ENCODE assay signal across 1 cellular context in the genomic region with DNA sequence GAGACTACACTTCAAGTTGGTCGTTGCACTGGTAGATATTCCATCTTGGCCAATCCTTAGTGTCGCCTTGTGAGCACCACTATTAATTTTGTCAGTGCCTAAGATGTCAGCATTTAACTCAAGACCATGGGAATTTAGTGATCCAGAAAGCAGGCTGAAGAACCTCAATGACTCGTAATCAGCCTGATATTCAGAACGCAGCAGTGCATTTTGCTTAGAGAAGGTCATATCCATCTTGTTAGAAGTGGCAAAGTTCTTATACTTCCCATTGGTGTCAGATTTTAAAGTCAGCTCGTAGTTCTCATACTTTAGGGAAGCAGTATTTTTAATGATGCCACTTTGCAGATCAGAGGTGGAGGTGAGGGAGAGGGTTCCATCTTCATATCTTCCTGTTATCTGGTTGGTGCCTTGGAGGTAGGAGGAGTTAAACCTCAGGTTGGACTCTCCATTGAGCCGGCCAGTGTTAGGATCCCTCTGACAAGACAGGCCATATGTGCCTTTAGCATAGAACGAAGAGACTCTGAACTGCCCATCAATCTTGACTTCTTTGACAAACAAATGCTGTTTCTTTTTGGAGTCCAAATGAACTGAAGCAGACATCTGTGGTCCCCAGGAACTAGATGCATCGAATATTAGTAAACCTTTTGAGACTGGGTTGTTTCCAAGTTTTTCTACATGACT.
TF ChIP-seq lines count a peak whose summit lies in the region.

No MANE protein-coding gene starts in this region.

TF ChIP-seq in HepG2, 621 proteins besides CTCF, POLR2A, EP300 and RAD21 (continued from another document):
- TF ChIP-seq, protein P1, sequence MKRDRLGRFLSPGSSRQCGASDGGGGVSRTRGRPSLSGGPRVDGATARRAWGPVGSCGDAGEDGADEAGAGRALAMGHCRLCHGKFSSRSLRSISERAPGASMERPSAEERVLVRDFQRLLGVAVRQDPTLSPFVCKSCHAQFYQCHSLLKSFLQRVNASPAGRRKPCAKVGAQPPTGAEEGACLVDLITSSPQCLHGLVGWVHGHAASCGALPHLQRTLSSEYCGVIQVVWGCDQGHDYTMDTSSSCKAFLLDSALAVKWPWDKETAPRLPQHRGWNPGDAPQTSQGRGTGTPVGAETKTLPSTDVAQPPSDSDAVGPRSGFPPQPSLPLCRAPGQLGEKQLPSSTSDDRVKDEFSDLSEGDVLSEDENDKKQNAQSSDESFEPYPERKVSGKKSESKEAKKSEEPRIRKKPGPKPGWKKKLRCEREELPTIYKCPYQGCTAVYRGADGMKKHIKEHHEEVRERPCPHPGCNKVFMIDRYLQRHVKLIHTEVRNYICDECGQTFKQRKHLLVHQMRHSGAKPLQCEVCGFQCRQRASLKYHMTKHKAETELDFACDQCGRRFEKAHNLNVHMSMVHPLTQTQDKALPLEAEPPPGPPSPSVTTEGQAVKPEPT (CRISPR knock-in tag; IDR thresholded peaks at IDR 0.05; ENCODE audit: low read depth) = no peak
- TF ChIP-seq TCF12 (IDR thresholded peaks at IDR 0.05) = no peak
- no peak for TF ChIP-seq TCF12 (CRISPR knock-in tag; IDR thresholded peaks at IDR 0.05)
- no peak for TF ChIP-seq SNRNP70 (IDR thresholded peaks at IDR 0.05; ENCODE audit: low read depth, low read length)
- TF ChIP-seq, protein P2, sequence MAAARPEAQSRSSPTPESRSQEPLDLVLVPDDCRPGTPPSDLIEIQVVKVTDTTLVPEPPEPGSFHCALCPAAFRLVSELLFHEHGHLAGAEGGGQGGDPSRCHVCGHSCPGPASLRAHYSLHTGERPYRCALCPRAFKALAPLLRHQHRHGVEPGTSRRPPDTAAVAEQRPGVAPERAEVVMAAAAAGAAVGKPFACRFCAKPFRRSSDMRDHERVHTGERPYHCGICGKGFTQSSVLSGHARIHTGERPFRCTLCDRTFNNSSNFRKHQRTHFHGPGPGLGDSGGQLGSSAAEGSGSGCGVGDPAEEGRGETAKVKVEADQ (CRISPR knock-in tag; IDR thresholded peaks at IDR 0.05; ENCODE audit: borderline replicate concordance) = 0 out of 2 replicates have a peak, but pooled peaks have one; percentile 48
- TF ChIP-seq CAMTA2 (CRISPR knock-in tag; IDR thresholded peaks at IDR 0.05; ENCODE audit: borderline replicate concordance) = no peak
- no peak for TF ChIP-seq TP53 (CRISPR knock-in tag; conservative IDR thresholded peaks at IDR 0.05)
- TF ChIP-seq, protein P3, sequence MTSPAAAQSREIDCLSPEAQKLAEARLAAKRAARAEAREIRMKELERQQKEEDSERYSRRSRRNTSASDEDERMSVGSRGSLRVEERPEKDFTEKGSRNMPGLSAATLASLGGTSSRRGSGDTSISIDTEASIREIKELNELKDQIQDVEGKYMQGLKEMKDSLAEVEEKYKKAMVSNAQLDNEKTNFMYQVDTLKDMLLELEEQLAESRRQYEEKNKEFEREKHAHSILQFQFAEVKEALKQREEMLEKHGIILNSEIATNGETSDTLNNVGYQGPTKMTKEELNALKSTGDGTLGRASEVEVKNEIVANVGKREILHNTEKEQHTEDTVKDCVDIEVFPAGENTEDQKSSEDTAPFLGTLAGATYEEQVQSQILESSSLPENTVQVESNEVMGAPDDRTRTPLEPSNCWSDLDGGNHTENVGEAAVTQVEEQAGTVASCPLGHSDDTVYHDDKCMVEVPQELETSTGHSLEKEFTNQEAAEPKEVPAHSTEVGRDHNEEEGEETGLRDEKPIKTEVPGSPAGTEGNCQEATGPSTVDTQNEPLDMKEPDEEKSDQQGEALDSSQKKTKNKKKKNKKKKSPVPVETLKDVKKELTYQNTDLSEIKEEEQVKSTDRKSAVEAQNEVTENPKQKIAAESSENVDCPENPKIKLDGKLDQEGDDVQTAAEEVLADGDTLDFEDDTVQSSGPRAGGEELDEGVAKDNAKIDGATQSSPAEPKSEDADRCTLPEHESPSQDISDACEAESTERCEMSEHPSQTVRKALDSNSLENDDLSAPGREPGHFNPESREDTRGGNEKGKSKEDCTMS (CRISPR knock-in tag; conservative IDR thresholded peaks at IDR 0.05) = no peak
- TF ChIP-seq NFATC3 (CRISPR knock-in tag; IDR thresholded peaks at IDR 0.05) = 0 out of 2 replicates have a peak, but pooled peaks have one; percentile 80
- TF ChIP-seq ZBTB7B (CRISPR knock-in tag; IDR thresholded peaks at IDR 0.05) = no peak
- TF ChIP-seq, protein P4, sequence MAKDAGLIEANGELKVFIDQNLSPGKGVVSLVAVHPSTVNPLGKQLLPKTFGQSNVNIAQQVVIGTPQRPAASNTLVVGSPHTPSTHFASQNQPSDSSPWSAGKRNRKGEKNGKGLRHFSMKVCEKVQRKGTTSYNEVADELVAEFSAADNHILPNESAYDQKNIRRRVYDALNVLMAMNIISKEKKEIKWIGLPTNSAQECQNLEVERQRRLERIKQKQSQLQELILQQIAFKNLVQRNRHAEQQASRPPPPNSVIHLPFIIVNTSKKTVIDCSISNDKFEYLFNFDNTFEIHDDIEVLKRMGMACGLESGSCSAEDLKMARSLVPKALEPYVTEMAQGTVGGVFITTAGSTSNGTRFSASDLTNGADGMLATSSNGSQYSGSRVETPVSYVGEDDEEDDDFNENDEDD (CRISPR knock-in tag; IDR thresholded peaks at IDR 0.05; ENCODE audit: borderline replicate concordance) = no peak
- TF ChIP-seq, protein P5, sequence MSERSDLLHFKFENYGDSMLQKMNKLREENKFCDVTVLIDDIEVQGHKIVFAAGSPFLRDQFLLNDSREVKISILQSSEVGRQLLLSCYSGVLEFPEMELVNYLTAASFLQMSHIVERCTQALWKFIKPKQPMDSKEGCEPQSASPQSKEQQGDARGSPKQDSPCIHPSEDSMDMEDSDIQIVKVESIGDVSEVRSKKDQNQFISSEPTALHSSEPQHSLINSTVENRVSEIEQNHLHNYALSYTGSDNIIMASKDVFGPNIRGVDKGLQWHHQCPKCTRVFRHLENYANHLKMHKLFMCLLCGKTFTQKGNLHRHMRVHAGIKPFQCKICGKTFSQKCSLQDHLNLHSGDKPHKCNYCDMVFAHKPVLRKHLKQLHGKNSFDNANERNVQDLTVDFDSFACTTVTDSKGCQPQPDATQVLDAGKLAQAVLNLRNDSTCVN (CRISPR knock-in tag; IDR thresholded peaks at IDR 0.05; ENCODE audit: borderline replicate concordance) = no peak
- no peak for TF ChIP-seq IKZF1 (IDR thresholded peaks at IDR 0.05)
- TF ChIP-seq ZC3H4 (CRISPR knock-in tag; IDR thresholded peaks at IDR 0.05; ENCODE audit: borderline replicate concordance) = no peak
